In the genomic region with DNA sequence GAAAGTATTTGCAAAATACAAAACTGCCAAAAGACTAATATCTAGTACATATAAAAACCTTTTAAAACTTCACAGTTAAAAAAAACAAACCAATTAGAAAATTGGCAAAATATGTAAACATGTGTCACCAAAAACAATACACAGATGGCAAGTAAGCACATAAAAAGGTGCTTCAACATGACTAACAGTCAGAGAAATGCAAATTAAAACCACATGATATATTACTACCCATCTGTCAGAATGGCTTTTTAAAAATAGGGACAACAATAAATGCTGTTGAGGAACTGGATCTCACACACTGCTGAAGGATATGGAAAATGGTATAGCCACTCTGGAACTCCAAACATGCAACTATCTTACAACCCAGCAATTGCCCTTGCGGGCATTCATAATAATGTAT, we compare ENCODE assay signal across 24 cellular contexts.
"Had no signal": no experiment of that assay in that cellular context is flagged by ENCODE, and none has a peak within 500 bp of the region (broad histone marks: within the 10 kb centered on the region; RNA-seq: fewer than 3 reads in every experiment).

No MANE protein-coding gene starts in this region.

- H3K4me1 Mint-ChIP-seq: activated B cell treated with CpG ODN at 0.5 μM for 24 hours; activated CD4-positive, alpha-beta T cell treated with anti-CD3 and anti-CD28 coated beads for 36 hours; activated naive CD8-positive, alpha-beta T cell treated with anti-CD3 and anti-CD28 coated beads for 36 hours; central memory CD8-positive, alpha-beta T cell; mesothelial cell of epicardium; naive thymus-derived CD8-positive, alpha-beta T cell; neural progenitor cell had no signal

- H3K4me3 Mint-ChIP-seq: activated B cell treated with CpG ODN at 0.5 μM for 24 hours; activated CD4-positive, alpha-beta T cell treated with anti-CD3 and anti-CD28 coated beads for 36 hours; activated naive CD8-positive, alpha-beta T cell treated with anti-CD3 and anti-CD28 coated beads for 36 hours; activated T-cell treated with anti-CD3 and anti-CD28 coated beads, Interleukin-2, amount 50 U/mL, for 4 hours; central memory CD8-positive, alpha-beta T cell; mesothelial cell of epicardium; naive thymus-derived CD8-positive, alpha-beta T cell; neural progenitor cell; T-helper 1 cell treated with Interleukin-12 subunit alpha and Interleukin-12 subunit beta and Interleukin-4 antibody, amounts not matched to agents 30 μg/mL and 1 μg/mL, for 36 hours had no signal

- H3K27ac ChIP-seq: breast epithelium, dorsolateral prefrontal cortex, neural progenitor cell, upper lobe of right lung had no signal

- H3K36me3 ChIP-seq: breast epithelium, neural progenitor cell, upper lobe of right lung had no signal

- H3K27me3 ChIP-seq: breast epithelium, dorsolateral prefrontal cortex, neural progenitor cell, upper lobe of right lung had no signal

- H3K9ac ChIP-seq: neural progenitor cell had no signal

- H3K4me3 ChIP-seq: breast epithelium, dorsolateral prefrontal cortex, neural progenitor cell, upper lobe of right lung had no signal

- H3K27me3 Mint-ChIP-seq: activated B cell treated with CpG ODN at 0.5 μM for 24 hours; activated CD4-positive, alpha-beta T cell treated with anti-CD3 and anti-CD28 coated beads for 36 hours; activated naive CD8-positive, alpha-beta T cell treated with anti-CD3 and anti-CD28 coated beads for 36 hours; central memory CD8-positive, alpha-beta T cell; naive thymus-derived CD8-positive, alpha-beta T cell had no signal

- H3K9me3 Mint-ChIP-seq: activated B cell treated with CpG ODN at 0.5 μM for 24 hours; activated T-helper 2 cell treated with anti-CD3 and anti-CD28 coated beads, Interferon-gamma antibody, Interleukin-2, Interleukin-4, amounts not matched to agents 10 μg/mL and 5 μg/mL and 100 μg/mL, durations not matched to agents 14 hours and 24 hours and 36 hours; neural progenitor cell; T-helper 1 cell treated with Interleukin-12 subunit alpha and Interleukin-12 subunit beta and Interleukin-4 antibody, amounts not matched to agents 30 μg/mL and 1 μg/mL, for 36 hours had no signal

- H3K4me1 ChIP-seq: breast epithelium, neural progenitor cell, upper lobe of right lung had no signal

- H3K9me3 ChIP-seq: breast epithelium, upper lobe of right lung had no signal

- H3K36me3 Mint-ChIP-seq: activated naive CD8-positive, alpha-beta T cell treated with anti-CD3 and anti-CD28 coated beads for 36 hours; mesothelial cell of epicardium; naive thymus-derived CD8-positive, alpha-beta T cell; neural progenitor cell had no signal

- ATAC-seq: activated CD4-positive, alpha-beta T cell treated with anti-CD3 and anti-CD28 coated beads for 36 hours; activated T-cell treated with anti-CD3 and anti-CD28 coated beads, Interleukin-2, amount 50 U/mL, for 4 hours; left ventricle myocardium superior; naive thymus-derived CD8-positive, alpha-beta T cell; upper lobe of right lung had no signal

- H3K4me2 ChIP-seq: neural progenitor cell had no signal

- H3K27ac Mint-ChIP-seq: activated B cell treated with CpG ODN at 0.5 μM for 24 hours; activated CD4-positive, alpha-beta T cell treated with anti-CD3 and anti-CD28 coated beads for 36 hours; activated naive CD8-positive, alpha-beta T cell treated with anti-CD3 and anti-CD28 coated beads for 36 hours; activated T-helper 2 cell treated with anti-CD3 and anti-CD28 coated beads, Interferon-gamma antibody, Interleukin-2, Interleukin-4, amounts not matched to agents 10 μg/mL and 5 μg/mL and 100 μg/mL, durations not matched to agents 14 hours and 24 hours and 36 hours; mesothelial cell of epicardium; naive thymus-derived CD8-positive, alpha-beta T cell; neural progenitor cell; T-helper 1 cell treated with Interleukin-12 subunit alpha and Interleukin-12 subunit beta and Interleukin-4 antibody, amounts not matched to agents 30 μg/mL and 1 μg/mL, for 36 hours had no signal

- DNase-seq: activated B cell treated with CpG ODN at 0.5 μM for 24 hours; activated CD4-positive, alpha-beta T cell treated with anti-CD3 and anti-CD28 coated beads for 36 hours; activated CD4-positive, alpha-beta T cell treated with anti-CD3 and anti-CD28 coated beads, Interleukin-2, amount 50 U/mL, for 4 hours; activated CD8-positive, alpha-beta memory T cell treated with anti-CD3 and anti-CD28 coated beads for 24 hours; activated CD8-positive, alpha-beta memory T cell treated with anti-CD3 and anti-CD28 coated beads, Interleukin-2, amount 50 U/mL, for 48 hours; activated naive CD4-positive, alpha-beta T cell treated with Interleukin-2 at 50 U/mL for 16 hours; activated naive CD8-positive, alpha-beta T cell treated with anti-CD3 and anti-CD28 coated beads for 36 hours; activated T-cell treated with anti-CD3 and anti-CD28 coated beads, Interleukin-2, amount 50 U/mL, for 4 hours; amniotic stem cell; dorsolateral prefrontal cortex; glutamatergic neuron; hippocampal formation; left ventricle myocardium superior; mammary epithelial cell; naive thymus-derived CD8-positive, alpha-beta T cell; stimulated activated CD4-positive, alpha-beta T cell treated with anti-CD3 and anti-CD28 coated beads, Interleukin-2, amount 100 ng/mL, for 48 hours; stimulated activated naive CD4-positive, alpha-beta T cell; upper lobe of right lung had no signal

- H2AFZ ChIP-seq: neural progenitor cell had no signal
